23 cellular contexts compared by ENCODE assay signal in genomic region chr10:99304857-99305220, GRCh38. TPM values are rescaled to one million over a fixed set of nuclear protein-coding genes. Genes with fewer than 3 reads are reported as not detected.
DNase-seq lines count a peak whose midpoint lies in the region; ATAC-seq, FAIRE-seq and TF ChIP-seq lines count a peak whose summit lies in the region.
"Had no signal": no experiment of that assay in that cellular context is flagged by ENCODE, and none has a peak within 500 bp of the region (broad histone marks: within the 10 kb centered on the region; RNA-seq: fewer than 3 reads in every experiment).

No MANE protein-coding gene starts in this region.

- intact Hi-C loops in kidney (cut with DNase I) = no loop called here

- DNase-seq in NCI-H2171 treated with DMSO at 0.1 percent for 48 hours (lab: John Stamatoyannopoulos, UW) (peak; percentile 74), NCI-H2171 (lab: John Stamatoyannopoulos, UW) (no peak), DMS 273 treated with DMSO at 0.1 percent for 48 hours (lab: John Stamatoyannopoulos, UW) (peak; percentile 10), left lobe of liver (ENCODE audit: low spot score) (no peak), superior temporal gyrus (ENCODE audit: extremely low spot score) (peak; percentile 32), globus pallidus (ENCODE audit: low spot score) (no peak), kidney (no peak), SK-N-DZ (ENCODE audit: low spot score) (no peak)
- DNase-seq: 8988T; Karpas-422; NCI-H1436; NCI-H1930; NCI-H2107; NCI-H226; NCI-H510A; NCI-H748 treated with DMSO at 0.1 percent for 48 hours; NK-92 treated with Interleukin-12 subunit alpha and Interleukin-12 subunit beta, amount 100 ng/mL, for 24 hours had no signal

- no peak overlapping the region for H3K27ac ChIP-seq in kidney (ENCODE audit: low read depth in 2 of 2, low read length in 2 of 2)
- H3K27ac ChIP-seq: HL-60 had no signal

- H3K36me3 ChIP-seq in kidney (ENCODE audit: control insufficient read depth in 1 of 2, insufficient read depth in 2 of 2, low read length in 2 of 2) = no peaks in the 10 kb centered on the region

- ATAC-seq in left lobe of liver = peak; percentile 52
- ATAC-seq: HCT116, PC-3, SK-N-SH treated with all-trans-retinoic acid at 6 μM for 48 hours had no signal

- no peak for TF ChIP-seq CTCF in kidney (IDR thresholded peaks at IDR 0.05; ENCODE audit: borderline replicate concordance, extremely low read depth, insufficient read depth)

- H3K9me3 ChIP-seq in kidney (ENCODE audit: control insufficient read depth in 1 of 2, low read length in 2 of 2) = peaks cover 2 to 12% of the 10 kb centered on the region in 2 donors

- no peak overlapping the region for H3K4me3 ChIP-seq in kidney (ENCODE audit: low read length in 2 of 2)

- FAIRE-seq in kidney (lab: Jason Lieb, UNC) = no peak
- FAIRE-seq: G401.6, H1 had no signal

- H3K9ac ChIP-seq in kidney (ENCODE audit: low read length in 2 of 2) = no peak overlapping the region

- H3K4me1 ChIP-seq in kidney (ENCODE audit: control insufficient read depth in 1 of 2, insufficient read depth in 1 of 2, low read depth in 1 of 2, low read length in 2 of 2) = peaks cover 0 to 4% of the 10 kb centered on the region in 2 donors

RNA-seq across cellular contexts. Expression of gene CNNM1, which starts 24.3 kb away (rescaled TPM):
- 0.08 TPM for total RNA-seq in left lobe of liver
- 0.85 TPM for total RNA-seq in kidney
- polyA plus RNA-seq in kidney (ENCODE audit: insufficient read depth, low read depth, low replicate concordance) = 0.49 TPM
- 4.5 and 5.3 TPM in 2 replicates for polyA plus RNA-seq in SK-N-DZ (2014; cell fraction: cytosol; rRNA removed)
- polyA plus RNA-seq in SK-N-DZ (2014; cell fraction: nucleus; rRNA removed) = 1.6 and 2.8 TPM in 2 replicates

Comparison
In these comparisons a context has a peak if more than half of its experiments do, and no peak if none do; other contexts are left out.
1. DNase-seq: peak in NCI-H2171 treated with DMSO at 0.1 percent for 48 hours (single experiment), DMS 273 treated with DMSO at 0.1 percent for 48 hours (single experiment) and superior temporal gyrus (single experiment); none in NCI-H2171 (single experiment), left lobe of liver (single experiment), globus pallidus (single experiment), kidney (single experiment) and SK-N-DZ (single experiment).